Comparison of ENCODE assay signal across 14 cellular contexts in the genomic region with DNA sequence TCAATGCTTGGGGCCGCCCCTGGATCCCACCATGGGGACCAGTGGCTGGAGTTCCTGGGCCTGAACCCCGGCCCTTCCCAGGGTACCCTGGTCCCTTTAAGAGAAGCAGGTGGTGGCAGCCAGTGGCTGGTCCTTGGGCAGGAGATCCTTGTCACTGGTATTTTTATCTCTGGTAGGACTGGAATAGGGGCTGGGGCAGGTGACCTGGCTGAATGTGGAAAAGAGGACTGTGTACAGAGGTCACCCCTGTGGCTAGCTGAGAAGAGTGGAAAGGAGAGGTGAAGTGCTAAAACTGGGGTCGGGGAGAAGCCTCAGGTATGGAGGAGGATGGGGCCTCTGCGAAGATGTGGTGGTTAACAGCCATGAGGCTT. TPM values are rescaled to one million over a fixed set of nuclear protein-coding genes. Genes with fewer than 3 reads are reported as not detected.
A peak's percentile ranks its signal among the peaks of the same experiment; 100 is the strongest.
DNase-seq lines count a peak whose midpoint lies in the region; ATAC-seq and TF ChIP-seq lines count a peak whose summit lies in the region.
"Had no signal": no experiment of that assay in that cellular context is flagged by ENCODE, and none has a peak within 500 bp of the region (broad histone marks: within the 10 kb centered on the region; RNA-seq: fewer than 3 reads in every experiment).

No MANE protein-coding gene starts in this region.

- H3K4me1 ChIP-seq in esophagus squamous epithelium (peaks cover 17 to 33% (median 19%) of the 10 kb centered on the region in 3 donors), parathyroid adenoma (peaks cover 14% of the 10 kb centered on the region), vagina (peaks cover 5% of the 10 kb centered on the region), transverse colon (peaks cover 3 to 14% (median 7%) of the 10 kb centered on the region in 4 donors)

- H3K4me2 ChIP-seq in parathyroid adenoma (ENCODE audit: low read length) = peak overlapping the region; percentile 50

- 82 to 83% methylated on average over 2 of the region's 4 CpGs for WGBS in esophagus squamous epithelium, 2 donors
- 87 to 100% methylated on average over 2 to 4 of the region's 4 CpGs for WGBS in transverse colon (ENCODE audit: low coverage in 1 of 2), 2 donors

- H3K36me3 ChIP-seq in esophagus squamous epithelium (peaks cover 0 to 59% (median 0%) of the 10 kb centered on the region in 3 donors), parathyroid adenoma (ENCODE audit: control insufficient read depth, insufficient read depth, low read length) (no peaks in the 10 kb centered on the region), vagina (peaks cover 0 to 6% of the 10 kb centered on the region in 2 donors), transverse colon (peaks cover 0 to 6% (median 0%) of the 10 kb centered on the region in 4 donors)

- TF ChIP-seq CTCF in esophagus squamous epithelium (IDR thresholded peaks at IDR 0.05) (no peak), parathyroid adenoma (IDR thresholded peaks at IDR 0.05) (no peak), vagina (IDR thresholded peaks at IDR 0.05) (no peak), transverse colon (IDR thresholded peaks at IDR 0.05) (no peak)

- no peaks in the 10 kb centered on the region for H3K9me3 ChIP-seq in esophagus squamous epithelium
- H3K9me3 ChIP-seq in parathyroid adenoma (ENCODE audit: control insufficient read depth, low read length) = no peaks in the 10 kb centered on the region
- H3K9me3 ChIP-seq in vagina = no peaks in the 10 kb centered on the region
- H3K9me3 ChIP-seq in transverse colon = no peaks in the 10 kb centered on the region
- H3K9me3 ChIP-seq: BLaER1 treated with 17β-estradiol and CSF1 and Interleukin-3, amounts not matched to agents 10 nM and 100 nM; Caco-2 had no signal

- intact Hi-C loops in Right ventricle myocardium superior (cut with DNase I) (no loop called here), left cardiac atrium (cut with DNase I) (no loop called here), esophagus squamous epithelium (cut with DNase I) (no loop called here), vagina (cut with DNase I) (no loop called here), transverse colon (cut with DNase I; ENCODE audit: low total_unique reads) (no loop called here)

- no peak overlapping the region for H3K9ac ChIP-seq in parathyroid adenoma
- H3K9ac ChIP-seq: BLaER1 treated with 17β-estradiol and CSF1 and Interleukin-3, amounts not matched to agents 10 nM and 100 nM had no signal

- TF ChIP-seq POLR2A in esophagus squamous epithelium (IDR thresholded peaks at IDR 0.05) = no peak
- TF ChIP-seq POLR2A in vagina (IDR thresholded peaks at IDR 0.05) = no peak
- no peak for TF ChIP-seq POLR2A in transverse colon (IDR thresholded peaks at IDR 0.05)

- in situ Hi-C loops in transverse colon (cut with MboI; ENCODE audit: low pct_ligation_motif_present in 1 of 4, low pct_unique_long_range_greater_than_20kb in 1 of 4, low sequenced_read_pairs in 3 of 4) = no loop called here

- DNase-seq in Right ventricle myocardium superior (no peak), left cardiac atrium (no peak), esophagus squamous epithelium (lab: John Stamatoyannopoulos, UW) (no peak), NCI-H1092 treated with DMSO at 0.1 percent for 48 hours (lab: John Stamatoyannopoulos, UW) (no peak), vagina (ENCODE audit: extremely low spot score in 2 of 2) (no peak), transverse colon (no peak)
- DNase-seq: CD4-positive, alpha-beta memory T cell; DMS 273 treated with DMSO at 0.1 percent for 48 hours had no signal

- H3K4me3 ChIP-seq in esophagus squamous epithelium = no peak overlapping the region
- no peak overlapping the region for H3K4me3 ChIP-seq in parathyroid adenoma (ENCODE audit: low read depth, low read length)
- no peak overlapping the region for H3K4me3 ChIP-seq in vagina
- no peak overlapping the region for H3K4me3 ChIP-seq in transverse colon
- H3K4me3 ChIP-seq: BLaER1 treated with 17β-estradiol and CSF1 and Interleukin-3, amounts not matched to agents 10 nM and 100 nM; GM12878 had no signal

- ATAC-seq in Right ventricle myocardium superior (ENCODE audit: poor library complexity) (peak; percentile 19), left cardiac atrium (no peak), HG03108 (IDR thresholded peaks at IDR 0.05; ENCODE audit: unreplicated experiment) (no peak)

- no peaks in the 10 kb centered on the region for H3K79me2 ChIP-seq in parathyroid adenoma

- peak overlapping the region; percentile 25 for H2AFZ ChIP-seq in parathyroid adenoma

- H3K27ac ChIP-seq in esophagus squamous epithelium = peak overlapping the region in 3 of 4 donors; percentile 23 to 68 (median 65)
- peak overlapping the region; percentile 82 for H3K27ac ChIP-seq in parathyroid adenoma
- H3K27ac ChIP-seq in vagina = no peak overlapping the region
- H3K27ac ChIP-seq in transverse colon = no peak overlapping the region
- H3K27ac ChIP-seq: 22Rv1; BLaER1 treated with 17β-estradiol and CSF1 and Interleukin-3, amounts not matched to agents 10 nM and 100 nM had no signal

- no peaks in the 10 kb centered on the region for H3K27me3 ChIP-seq in esophagus squamous epithelium
- H3K27me3 ChIP-seq in parathyroid adenoma (ENCODE audit: control insufficient read depth, insufficient read depth, low read length) = no peaks in the 10 kb centered on the region
- H3K27me3 ChIP-seq in vagina = no peaks in the 10 kb centered on the region
- no peaks in the 10 kb centered on the region for H3K27me3 ChIP-seq in transverse colon
- H3K27me3 ChIP-seq: BLaER1 treated with 17β-estradiol and CSF1 and Interleukin-3, amounts not matched to agents 10 nM and 100 nM had no signal

- TF ChIP-seq EP300 in transverse colon (IDR thresholded peaks at IDR 0.05; ENCODE audit: low read depth) = no peak

RNA-seq across cellular contexts. Expression of a gene that starts 7.0 kb away (rescaled TPM):
- total RNA-seq in Right ventricle myocardium superior (85.4 TPM), left cardiac atrium (10 to 100 TPM; 58.4 to 61.1 TPM), esophagus squamous epithelium (10 to 100 TPM; 25.3 to 61.5 (median 44.9) TPM), vagina (59.9 TPM), transverse colon (100 to 1,000 TPM; 124 to 161 (median 136) TPM)

RNA-seq across cellular contexts. Expression of a gene that starts 7.6 kb away (rescaled TPM):
- total RNA-seq in Right ventricle myocardium superior (179 TPM), left cardiac atrium (100 to 1,000 TPM; 113 to 131 TPM), esophagus squamous epithelium (100 to 1,000 TPM in 1 of 4 donors, 10 to 100 TPM in 3; 59.1 to 110 (median 80.6) TPM), vagina (46.2 TPM), transverse colon (100 to 1,000 TPM in 1 of 4 donors, 10 to 100 TPM in 3; 37.4 to 241 (median 66.5) TPM)

RNA-seq across cellular contexts. Expression of a gene that starts 22.7 kb away (rescaled TPM):
- total RNA-seq in Right ventricle myocardium superior = 4.4 TPM
- 1 to 10 TPM; 4.5 to 5.0 TPM for total RNA-seq in left cardiac atrium
- total RNA-seq in esophagus squamous epithelium = 10 to 100 TPM in 3 of 4 donors, 1 to 10 TPM in 1; 9.7 to 23.0 (median 19.3) TPM
- 3.2 TPM for total RNA-seq in vagina
- 10 to 100 TPM; 15.7 to 52.4 (median 38.2) TPM for total RNA-seq in transverse colon

Comparison
In these comparisons a context has a peak if more than half of its experiments do, and no peak if none do; other contexts are left out.
1. H3K27ac ChIP-seq: peak in esophagus squamous epithelium (3 of 4) and parathyroid adenoma (single experiment); none in vagina (single experiment) and transverse colon (0 of 4).